In the genomic region with DNA sequence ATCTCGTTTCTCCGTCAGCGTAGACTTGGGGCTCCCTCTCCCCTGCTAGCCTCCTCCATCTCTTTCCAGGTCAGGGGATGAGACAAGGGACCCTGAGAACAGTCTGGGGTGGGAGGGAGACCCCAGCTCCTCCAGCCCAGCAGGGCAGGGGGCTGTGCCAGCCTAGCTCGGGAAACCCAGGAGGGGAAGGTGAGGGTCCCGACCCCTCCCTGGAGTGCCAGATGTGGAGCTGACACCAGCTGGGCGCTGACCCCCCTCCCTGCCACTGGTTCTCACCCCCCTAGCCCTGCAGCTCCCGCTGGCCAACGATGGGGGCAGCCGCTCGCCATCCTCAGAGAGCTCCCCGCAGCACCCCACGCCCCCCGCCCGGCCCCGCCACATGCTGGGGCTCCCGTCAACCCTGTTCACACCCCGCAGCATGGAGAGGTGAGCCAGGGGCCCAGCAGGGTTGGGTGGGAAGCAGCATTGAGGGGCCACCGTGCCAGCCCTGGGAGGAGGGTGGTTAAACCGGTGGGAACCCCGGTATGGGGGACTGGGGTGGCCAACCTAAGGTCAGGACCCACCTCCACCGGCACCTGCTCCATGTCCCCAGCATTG, we compare ENCODE assay signal across 16 cellular contexts. TPM values are rescaled to one million over a fixed set of nuclear protein-coding genes. Genes with fewer than 3 reads are reported as not detected.
DNase-seq lines count a peak whose midpoint lies in the region; ATAC-seq and TF ChIP-seq lines count a peak whose summit lies in the region.
"Had no signal": no experiment of that assay in that cellular context is flagged by ENCODE, and none has a peak within 500 bp of the region (broad histone marks: within the 10 kb centered on the region; RNA-seq: fewer than 3 reads in every experiment).

No MANE protein-coding gene starts in this region.

- TF ChIP-seq CTCF in RWPE1 (conservative IDR thresholded peaks at IDR 0.05; ENCODE audit: low read depth) = no peak
- no peak for TF ChIP-seq CTCF in right lobe of liver (IDR thresholded peaks at IDR 0.05)
- no peak for TF ChIP-seq CTCF in spleen (IDR thresholded peaks at IDR 0.05 in 8 of 11, conservative IDR thresholded peaks at IDR 0.05 in 3 of 11)
- TF ChIP-seq CTCF in A673 (conservative IDR thresholded peaks at IDR 0.05; ENCODE audit: low read depth, low read length) = no peak

- no TSS peak for BruUV-seq in A673 (replicated peaks; lab: Mats Ljungman, UMichigan)

- POLR2A ChIA-PET in RWPE1 (lab: Yijun Ruan, JAX; ENCODE audit: low non-redundant PET) (no interaction called here), A673 (lab: Charles Lee; ENCODE audit: low non-redundant PET) (no interaction called here)

- no peak overlapping the region for H3K9ac ChIP-seq in BLaER1
- H3K9ac ChIP-seq: GM23248 had no signal

- 69% methylated on average over 3 of the region's 21 CpGs for WGBS in right lobe of liver (ENCODE audit: insufficient coverage, low coverage, low lambda C conversion rate, missing lambda C conversion rate)
- 84 to 95% (median 93%) methylated on average over 14 to 21 of the region's 21 CpGs for WGBS in spleen, 5 donors

- H3K4me3 ChIP-seq in BLaER1 = no peak overlapping the region
- no peak overlapping the region for H3K4me3 ChIP-seq in right lobe of liver
- no peak overlapping the region for H3K4me3 ChIP-seq in spleen
- no peak overlapping the region for H3K4me3 ChIP-seq in A673 (ENCODE audit: low read depth, low read length, poor library complexity, severe bottlenecking)
- H3K4me3 ChIP-seq: GM23248 had no signal

- TF ChIP-seq POLR2A in right lobe of liver (IDR thresholded peaks at IDR 0.05) (no peak), spleen (IDR thresholded peaks at IDR 0.05) (no peak)

- no peak for DNase-seq in RWPE1 (ENCODE audit: low spot score)
- DNase-seq in right lobe of liver = peak in 2 of 3 donors; percentile 49
- DNase-seq in spleen = peak; percentile 74
- no peak for DNase-seq in activated CD4-positive, alpha-beta T cell treated with anti-CD3 and anti-CD28 coated beads for 1 hour
- no peak for DNase-seq in NCI-H526 (lab: John Stamatoyannopoulos, UW)
- no peak for DNase-seq in A673 (ENCODE audit: low spot score)
- DNase-seq: BE2C; CD8-positive, alpha-beta memory T cell; DND-41; GDM1; GM23248 had no signal

- H3K9me3 ChIP-seq in BLaER1 = no peaks in the 10 kb centered on the region
- H3K9me3 ChIP-seq in right lobe of liver = no peaks in the 10 kb centered on the region
- no peaks in the 10 kb centered on the region for H3K9me3 ChIP-seq in spleen
- no peaks in the 10 kb centered on the region for H3K9me3 ChIP-seq in A673 (ENCODE audit: low read depth, low read length, poor library complexity, severe bottlenecking)
- H3K9me3 ChIP-seq: BE2C, Caco-2 had no signal

- H3K4me1 ChIP-seq in BLaER1 (peaks cover 89% of the 10 kb centered on the region), right lobe of liver (peaks cover 0 to 8% (median 0%) of the 10 kb centered on the region in 4 donors), spleen (peaks cover 9 to 70% (median 43%) of the 10 kb centered on the region in 6 donors), A673 (ENCODE audit: insufficient read depth, low read length, poor library complexity, severe bottlenecking) (peaks cover 10% of the 10 kb centered on the region)
- H3K4me1 ChIP-seq: BE2C had no signal

- CTCF ChIA-PET in RWPE1 (lab: Yijun Ruan, JAX) (interaction anchor here (0.5 kb wide), 1 partner anchor 193 kb away, joined by 3 read pairs; no protein-coding TSS in a partner anchor), A673 (lab: Charles Lee) (no interaction called here)

- peaks cover 99% of the 10 kb centered on the region for H4K20me1 ChIP-seq in BLaER1

- intact Hi-C loops in right lobe of liver (cut with DNase I) = loop anchor here (5.0 to 10.0 kb wide), 2 partner anchors 55 to 62 kb away; no protein-coding TSS in a partner anchor
- intact Hi-C loops in spleen (cut with DNase I; ENCODE audit: low total_unique reads) = no loop called here
- intact Hi-C loops in A673 (cut with micrococcal nuclease; ENCODE audit: unreplicated experiment) = no loop called here

- H3K36me3 ChIP-seq in BLaER1 (peaks cover 53% of the 10 kb centered on the region), right lobe of liver (peaks cover 0 to 24% (median 8%) of the 10 kb centered on the region in 4 donors), spleen (peaks cover 0 to 92% (median 45%) of the 10 kb centered on the region in 6 donors), A673 (ENCODE audit: insufficient read depth, low read length, poor library complexity, severe bottlenecking) (peaks cover 28% of the 10 kb centered on the region)

- peaks cover 15% of the 10 kb centered on the region for H3K27me3 ChIP-seq in BLaER1
- no peaks in the 10 kb centered on the region for H3K27me3 ChIP-seq in right lobe of liver
- H3K27me3 ChIP-seq in spleen (replicated peaks in 1 of 7) = peaks cover 0 to 8% (median 5%) of the 10 kb centered on the region in 7 donors
- no peaks in the 10 kb centered on the region for H3K27me3 ChIP-seq in A673 (replicated peaks; ENCODE audit: insufficient read depth, low read depth, low read length, poor library complexity)

- H3K4me2 ChIP-seq in BLaER1 = peak overlapping the region; percentile 98

- H3K27ac ChIP-seq in BLaER1 (peak overlapping the region; percentile 35; the same call in 1 of the 2 replicates), RWPE1 (peak overlapping the region; percentile 50), right lobe of liver (no peak overlapping the region), spleen (no peak overlapping the region), A673 (ENCODE audit: low read depth, low read length, poor library complexity, severe bottlenecking) (no peak overlapping the region)
- H3K27ac ChIP-seq: GM23248, HL-60 had no signal

- ATAC-seq in right lobe of liver = no peak
- ATAC-seq: HCT116 had no signal

RNA-seq across cellular contexts. Expression of a gene that starts 5.1 kb away (rescaled TPM):
- total RNA-seq in right lobe of liver (1 to 10 TPM in 3 of 6 experiments, under 1 TPM in 3; 0.42 to 2.9 (median 1.3) TPM), spleen (not detected), A673 (2021) (1.4 and 1.6 TPM in 2 replicates)
- under 1 TPM in 1 of 3 donors, not detected in 2; 0.11 TPM for polyA plus RNA-seq in spleen
- polyA plus RNA-seq: AG04450 had no signal

RNA-seq across cellular contexts. Expression of a gene that starts 5.9 kb away (rescaled TPM):
- total RNA-seq in right lobe of liver = 10 to 100 TPM in 5 of 6 experiments, 1 to 10 TPM in 1; 9.7 to 22.1 (median 15.6) TPM
- total RNA-seq in spleen = 10 to 100 TPM; 19.5 to 41.3 (median 32.9) TPM
- 10 to 100 TPM; 12.4 to 44.3 (median 18.9) TPM for polyA plus RNA-seq in spleen
- 46.1 and 46.7 TPM in 2 replicates for total RNA-seq in A673 (2021)

RNA-seq across cellular contexts. Expression of a gene that starts 10.6 kb away (rescaled TPM):
- total RNA-seq in right lobe of liver (1 to 10 TPM; 3.5 to 7.8 (median 5.2) TPM), spleen (10 to 100 TPM; 13.8 to 23.9 (median 17.7) TPM), A673 (2021) (30.2 and 34.4 TPM in 2 replicates)
- polyA plus RNA-seq in spleen = 10 to 100 TPM; 13.1 to 23.0 (median 19.3) TPM

RNA-seq across cellular contexts. Expression of a gene that starts 16.4 kb away (rescaled TPM):
- total RNA-seq in right lobe of liver (under 1 TPM in 2 of 6 experiments, not detected in 4; 0.18 to 0.49 TPM), spleen (1 to 10 TPM; 1.2 to 4.4 (median 2.1) TPM), A673 (2021) (71.7 and 85.5 TPM in 2 replicates)
- polyA plus RNA-seq in spleen = under 1 TPM; 0.11 to 0.96 (median 0.64) TPM
- polyA plus RNA-seq: CD8-positive, alpha-beta memory T cell had no signal

RNA-seq across cellular contexts. Expression of a gene that starts 21.3 kb away (rescaled TPM):
- total RNA-seq in right lobe of liver (1 to 10 TPM; 1.5 to 9.6 (median 3.5) TPM), spleen (under 1 TPM in 1 of 7 donors, not detected in 6; 0.37 TPM), A673 (2021) (0.77 and 0.79 TPM in 2 replicates)
- polyA plus RNA-seq in spleen = under 1 TPM in 1 of 3 donors, not detected in 2; 0.08 TPM
- total RNA-seq: CD8-positive, alpha-beta memory T cell had no signal
- polyA plus RNA-seq: CD8-positive, alpha-beta memory T cell had no signal

Comparison
In these comparisons a context has a peak if more than half of its experiments do, and no peak if none do; other contexts are left out.
1. H3K27ac ChIP-seq: peak in BLaER1 (single experiment) and RWPE1 (single experiment); none in right lobe of liver (0 of 3), spleen (0 of 8) and A673 (single experiment).
2. DNase-seq: peak in right lobe of liver (2 of 3) and spleen (single experiment); none in RWPE1 (single experiment), activated CD4-positive, alpha-beta T cell treated with anti-CD3 and anti-CD28 coated beads for 1 hour (single experiment), NCI-H526 (0 of 2) and A673 (single experiment).
3. intact Hi-C loops: an anchor here in right lobe of liver (5.0 to 10.0 kb wide); none called in spleen and A673.